8 cellular contexts compared by ENCODE assay signal in the genomic region with DNA sequence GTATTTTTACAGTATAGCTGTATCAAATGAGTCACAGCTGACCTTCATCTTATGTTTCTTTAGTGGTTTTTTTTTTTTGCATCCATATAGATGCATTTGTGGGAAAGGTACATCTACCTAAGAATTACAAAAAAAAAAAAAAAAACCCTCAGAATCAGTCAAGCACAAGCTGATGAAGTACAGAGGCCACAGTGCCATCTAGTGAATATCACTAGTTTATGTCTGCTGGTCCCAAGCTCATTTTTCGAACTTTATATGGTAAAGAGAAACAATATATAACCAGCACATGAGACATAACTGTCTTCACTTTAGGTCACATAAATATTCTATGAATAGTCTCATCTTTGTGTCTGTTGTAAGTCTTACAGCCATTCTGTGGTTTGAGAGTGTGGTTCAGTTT.
DNase-seq lines count a peak whose midpoint lies in the region; ATAC-seq and TF ChIP-seq lines count a peak whose summit lies in the region.

No MANE protein-coding gene starts in this region.

- H3K4me3 ChIP-seq in NT2/D1 (ENCODE audit: insufficient read length, low read depth): no peak overlapping the region
- H3K4me3 ChIP-seq in fibroblast of villous mesenchyme (ENCODE audit: low read depth, low read length): no peak overlapping the region

- DNase-seq in AG20443 (ENCODE audit: low spot score): peak; percentile 14
- DNase-seq in NT2/D1 (ENCODE audit: low read depth, low spot score): peak; percentile 22
- peak; percentile 22 for DNase-seq in fibroblast of villous mesenchyme (ENCODE audit: low read depth)
- no peak for DNase-seq in NCI-H226
- no peak for DNase-seq in 8988T

- H3K9ac ChIP-seq in NT2/D1 (ENCODE audit: insufficient read length, low read depth): no peak overlapping the region

- no peaks in the 10 kb centered on the region for H3K4me1 ChIP-seq in NT2/D1 (ENCODE audit: insufficient read depth, insufficient read length)

- ATAC-seq in HG02623 (IDR thresholded peaks at IDR 0.05; ENCODE audit: unreplicated experiment): no peak
- ATAC-seq in HG02759 (IDR thresholded peaks at IDR 0.05; ENCODE audit: unreplicated experiment): no peak

- no peaks in the 10 kb centered on the region for H3K9me3 ChIP-seq in NT2/D1 (ENCODE audit: insufficient read depth, low read length)

- H3K36me3 ChIP-seq in NT2/D1 (ENCODE audit: insufficient read depth, insufficient read length, low read length): no peaks in the 10 kb centered on the region

- no peaks in the 10 kb centered on the region for H3K27me3 ChIP-seq in NT2/D1 (ENCODE audit: insufficient read depth, insufficient read length)

- peak; percentile 9; the same call in 1 of the 2 replicates for TF ChIP-seq CTCF in GM12874 (IDR thresholded peaks at IDR 0.05; ENCODE audit: insufficient read depth, low read depth, low read length)
- peak; percentile 31 for TF ChIP-seq CTCF in fibroblast of villous mesenchyme (IDR thresholded peaks at IDR 0.05; ENCODE audit: insufficient read depth, low read depth, low read length)

Comparison
In these comparisons a context has a peak if more than half of its experiments do, and no peak if none do; other contexts are left out.
1. DNase-seq: peak in AG20443 (single experiment), NT2/D1 (single experiment) and fibroblast of villous mesenchyme (single experiment); none in NCI-H226 (single experiment) and 8988T (single experiment).